Comparison of ENCODE assay signal across 8 cellular contexts in genomic region chr1:150562384-150563339, GRCh38. TPM values are rescaled to one million over a fixed set of nuclear protein-coding genes. Genes with fewer than 3 reads are reported as not detected.
DNase-seq lines count a peak whose midpoint lies in the region; ATAC-seq and TF ChIP-seq lines count a peak whose summit lies in the region.

No MANE protein-coding gene starts in this region.

- TF ChIP-seq CTCF in KMS-11 (conservative IDR thresholded peaks at IDR 0.05; ENCODE audit: low read depth, low read length) (peak; percentile 28), foreskin keratinocyte (conservative IDR thresholded peaks at IDR 0.05) (no peak), spleen (IDR thresholded peaks at IDR 0.05 in 8 of 11, conservative IDR thresholded peaks at IDR 0.05 in 3 of 11) (no peak)

- peaks cover 33% of the 10 kb centered on the region for H3K79me2 ChIP-seq in KMS-11 (ENCODE audit: insufficient read depth, low read depth)

- H4K20me1 ChIP-seq in KMS-11 (ENCODE audit: insufficient read depth), result no peaks in the 10 kb centered on the region

- H3K27me3 ChIP-seq in KMS-11 (ENCODE audit: insufficient read depth, low read depth) (no peaks in the 10 kb centered on the region), foreskin keratinocyte (no peaks in the 10 kb centered on the region), spleen (replicated peaks in 1 of 7) (no peaks in the 10 kb centered on the region)

- H3K36me3 ChIP-seq in KMS-11 (ENCODE audit: insufficient read depth), result no peaks in the 10 kb centered on the region
- peaks cover 0 to 3% (median 0%) of the 10 kb centered on the region in 6 donors for H3K36me3 ChIP-seq in spleen

- H3K4me2 ChIP-seq in KMS-11, result peak overlapping the region; percentile 100

- no peaks in the 10 kb centered on the region for H3K9me3 ChIP-seq in spleen

- H3K27ac ChIP-seq in KMS-11 (peak overlapping the region; percentile 77), foreskin keratinocyte (peak overlapping the region; percentile 98), spleen (peak overlapping the region; percentile 93 to 100 (median 100))

- H3K4me3 ChIP-seq in KMS-11 (IDR thresholded peaks at IDR 0.05; ENCODE audit: insufficient read depth, low read depth, low read length) (peak overlapping the region; percentile 100), spleen (peak overlapping the region; percentile 28 to 78 (median 54))

- TF ChIP-seq POLR2A in spleen (IDR thresholded peaks at IDR 0.05), result no peak

- intact Hi-C loops in spleen (cut with DNase I; ENCODE audit: low total_unique reads), result no loop called here

- peaks cover 68% of the 10 kb centered on the region for H3K4me1 ChIP-seq in KMS-11 (ENCODE audit: low read depth, poor library complexity, severe bottlenecking)
- H3K4me1 ChIP-seq in foreskin keratinocyte, result peaks cover 33% of the 10 kb centered on the region
- H3K4me1 ChIP-seq in spleen, result peaks cover 57 to 100% (median 94%) of the 10 kb centered on the region in 6 donors

- H2AFZ ChIP-seq in KMS-11 (ENCODE audit: low read depth), result peak overlapping the region; percentile 81

- peak overlapping the region; percentile 58 for H3K9ac ChIP-seq in KMS-11

- peak; percentile 37 for ATAC-seq in GM21515 (IDR thresholded peaks at IDR 0.05; ENCODE audit: unreplicated experiment)
- no peak for ATAC-seq in foreskin keratinocyte

- WGBS in spleen, 5 donors, result 6 to 9% (median 7%) methylated on average over 4 of the region's 4 CpGs

- DNase-seq in COLO668 (lab: John Stamatoyannopoulos, UW; ENCODE audit: unreplicated experiment), result peak; percentile 34
- DNase-seq in activated T-cell treated with anti-CD3 and anti-CD28 coated beads, Interleukin-2, amount 50 U/mL, for 1 hour, result peak; percentile 64
- DNase-seq in foreskin keratinocyte, result peak in 1 of 2 donors; percentile 54
- peak; percentile 92 for DNase-seq in spleen
- no peak for DNase-seq in NCI-H774 (lab: John Stamatoyannopoulos, UW)
- no peak for DNase-seq in hepatic stellate cell (ENCODE audit: low spot score)

RNA-seq across cellular contexts. Expression of gene ADAMTSL4, which starts 13.5 kb away (rescaled TPM):
- 0.65 and 1.6 TPM in 2 replicates for total RNA-seq in foreskin keratinocyte
- 1.3 and 2.1 TPM in 2 replicates for polyA plus RNA-seq in foreskin keratinocyte
- total RNA-seq in spleen, result 10 to 100 TPM in 5 of 7 donors, 1 to 10 TPM in 2; 2.8 to 19.1 (median 12.4) TPM
- polyA plus RNA-seq in spleen, result 10 to 100 TPM in 1 of 3 donors, 1 to 10 TPM in 2; 5.0 to 10.9 (median 9.4) TPM

RNA-seq across cellular contexts. Expression of gene MCL1, which starts 16.7 kb away (rescaled TPM):
- total RNA-seq in foreskin keratinocyte (180 and 202 TPM in 2 replicates), spleen (100 to 1,000 TPM; 261 to 435 (median 336) TPM)
- polyA plus RNA-seq in foreskin keratinocyte (81.0 and 98.8 TPM in 2 replicates), spleen (100 to 1,000 TPM in 1 of 3 donors, 10 to 100 TPM in 2; 75.8 to 118 (median 85.9) TPM)

RNA-seq across cellular contexts. Expression of gene FALEC, which starts 47.1 kb away (rescaled TPM):
- not detected in 2 replicates for total RNA-seq in foreskin keratinocyte
- 0.13 and 0.16 TPM in 2 replicates for polyA plus RNA-seq in foreskin keratinocyte
- 1 to 10 TPM in 1 of 7 donors, under 1 TPM in 1, not detected in 5; 0.97 to 1.9 TPM for total RNA-seq in spleen
- polyA plus RNA-seq in spleen, result under 1 TPM in 2 of 3 donors, not detected in 1; 0.20 to 0.29 TPM

RNA-seq across cellular contexts. Expression of gene ECM1, which starts 54.8 kb away (rescaled TPM):
- 59.5 and 73.1 TPM in 2 replicates for total RNA-seq in foreskin keratinocyte
- polyA plus RNA-seq in foreskin keratinocyte, result 87.6 and 100 TPM in 2 replicates
- 10 to 100 TPM in 5 of 7 donors, 1 to 10 TPM in 2; 6.6 to 16.5 (median 13.6) TPM for total RNA-seq in spleen
- 1 to 10 TPM; 2.7 to 6.8 (median 6.4) TPM for polyA plus RNA-seq in spleen

Comparison
In these comparisons a context has a peak if more than half of its experiments do, and no peak if none do; other contexts are left out.
1. DNase-seq: peak in COLO668 (single experiment), activated T-cell treated with anti-CD3 and anti-CD28 coated beads, Interleukin-2, amount 50 U/mL, for 1 hour (single experiment) and spleen (single experiment); none in NCI-H774 (single experiment) and hepatic stellate cell (single experiment).
2. Peak in every context shown above with its lines, with median percentiles within 50 percentile points of each other: H3K27ac ChIP-seq.